Comparison of ENCODE assay signal across 9 cellular contexts in genomic region chr14:65255583-65256443, GRCh38.
DNase-seq lines count a peak whose midpoint lies in the region; ATAC-seq and TF ChIP-seq lines count a peak whose summit lies in the region.
"Had no signal": no experiment of that assay in that cellular context is flagged by ENCODE, and none has a peak within 500 bp of the region (broad histone marks: within the 10 kb centered on the region; RNA-seq: fewer than 3 reads in every experiment).

No MANE protein-coding gene starts in this region.

- WGBS in thyroid gland, 2 donors = 29 to 44% methylated on average over 8 of the region's 8 CpGs

- H3K9ac ChIP-seq in OCI-LY1 (ENCODE audit: low read length) = no peak overlapping the region; the same call in 1 of the 2 replicates

- no peaks in the 10 kb centered on the region for H3K9me3 ChIP-seq in OCI-LY1 (ENCODE audit: low read length)
- H3K9me3 ChIP-seq in thyroid gland = no peaks in the 10 kb centered on the region

- H3K4me3 ChIP-seq in OCI-LY1 (ENCODE audit: low read depth, low read length, poor library complexity, severe bottlenecking) (no peak overlapping the region), thyroid gland (replicated peaks in 1 of 3) (no peak overlapping the region)

- H3K27me3 ChIP-seq in OCI-LY1 (ENCODE audit: insufficient read depth, low read length) (0 out of 2 replicates have a peak, but pooled peaks cover 4% of the 10 kb centered on the region), thyroid gland (no peaks in the 10 kb centered on the region)

- H4K20me1 ChIP-seq in OCI-LY1 (ENCODE audit: insufficient read depth, low read length) = no peaks in the 10 kb centered on the region

- H3K36me3 ChIP-seq in OCI-LY1 (ENCODE audit: insufficient read depth, low read length) (no peaks in the 10 kb centered on the region), thyroid gland (no peaks in the 10 kb centered on the region)

- no peak for TF ChIP-seq POLR2A in thyroid gland (IDR thresholded peaks at IDR 0.05)

- peak; percentile 55 for TF ChIP-seq CTCF in OCI-LY1 (IDR thresholded peaks at IDR 0.05; ENCODE audit: low read length)
- no peak for TF ChIP-seq CTCF in thyroid gland (IDR thresholded peaks at IDR 0.05)

- H3K27ac ChIP-seq in OCI-LY1 (ENCODE audit: low read depth, low read length, poor library complexity, severe bottlenecking) (no peak overlapping the region), thyroid gland (peak overlapping the region in 1 of 3 donors; percentile 33)

- DNase-seq in SIG-M5 treated with dmso at 0.1 percent for 504 hours (lab: John Stamatoyannopoulos, UW; ENCODE audit: unreplicated experiment) (peak; percentile 63), SIG-M5 (lab: John Stamatoyannopoulos, UW) (no peak), iPS DF 19.7 (ENCODE audit: low read depth, low spot score) (peak; percentile 90), thyroid gland (peak; percentile 86 to 94), OCI-M2 (lab: John Stamatoyannopoulos, UW; ENCODE audit: unreplicated experiment) (no peak)
- DNase-seq: MM.1S had no signal

- no peaks in the 10 kb centered on the region for H3K79me2 ChIP-seq in OCI-LY1 (ENCODE audit: insufficient read depth, low read length)

- intact Hi-C loops in thyroid gland (cut with DNase I) = no loop called here

- H3K9me2 ChIP-seq in OCI-LY1 (ENCODE audit: low read depth, low read length) = no peaks in the 10 kb centered on the region

- H3K4me1 ChIP-seq in OCI-LY1 (ENCODE audit: insufficient read depth, low read length, severe bottlenecking) = peaks cover 13% of the 10 kb centered on the region
- H3K4me1 ChIP-seq in thyroid gland = peaks cover 0 to 15% of the 10 kb centered on the region in 2 donors

- H2AFZ ChIP-seq in OCI-LY1 (ENCODE audit: low read length) = no peak overlapping the region

- no peaks in the 10 kb centered on the region for H3F3A ChIP-seq in OCI-LY1 (ENCODE audit: insufficient read depth, low read length)

- no peak for ATAC-seq in GM19467 (IDR thresholded peaks at IDR 0.05; ENCODE audit: unreplicated experiment)
- no peak for ATAC-seq in HG03571 (IDR thresholded peaks at IDR 0.05; ENCODE audit: unreplicated experiment)

- H3K4me2 ChIP-seq in OCI-LY1 (ENCODE audit: low read length) = peak overlapping the region; percentile 9; the same call in 1 of the 2 replicates

Comparison
In these comparisons a context has a peak if more than half of its experiments do, and no peak if none do; other contexts are left out.
1. DNase-seq: peak in SIG-M5 treated with dmso at 0.1 percent for 504 hours (single experiment), iPS DF 19.7 (single experiment) and thyroid gland (2 of 2); none in SIG-M5 (single experiment) and OCI-M2 (single experiment).